20 cellular contexts compared by ENCODE assay signal in genomic region chr18:22322251-22322691, GRCh38.
DNase-seq lines count a peak whose midpoint lies in the region; ATAC-seq and TF ChIP-seq lines count a peak whose summit lies in the region.
"Had no signal": no experiment of that assay in that cellular context is flagged by ENCODE, and none has a peak within 500 bp of the region (broad histone marks: within the 10 kb centered on the region; RNA-seq: fewer than 3 reads in every experiment).

No MANE protein-coding gene starts in this region.

- H3K27me3 ChIP-seq in left lung (no peaks in the 10 kb centered on the region), smooth muscle cell (ENCODE audit: low read depth) (no peaks in the 10 kb centered on the region), spleen (replicated peaks in 1 of 7) (no peaks in the 10 kb centered on the region)
- H3K27me3 ChIP-seq: tibial nerve had no signal

- H2AFZ ChIP-seq in smooth muscle cell (ENCODE audit: low read depth), result peak overlapping the region; percentile 12

- H3K4me2 ChIP-seq in smooth muscle cell, result no peak overlapping the region

- no peak overlapping the region for H3K4me3 ChIP-seq in fibroblast of pulmonary artery (replicated peaks; ENCODE audit: low read depth, low read length)
- H3K4me3 ChIP-seq in left lung, result no peak overlapping the region
- H3K4me3 ChIP-seq in smooth muscle cell, result no peak overlapping the region
- no peak overlapping the region for H3K4me3 ChIP-seq in spleen
- H3K4me3 ChIP-seq: esophagus squamous epithelium, tibial nerve had no signal

- H3F3A ChIP-seq in smooth muscle cell (ENCODE audit: low read depth), result peaks cover 10% of the 10 kb centered on the region

- peaks cover 7 to 8% of the 10 kb centered on the region in 2 donors for H3K4me1 ChIP-seq in left lung
- H3K4me1 ChIP-seq in smooth muscle cell (ENCODE audit: low read depth), result peaks cover 32% of the 10 kb centered on the region
- H3K4me1 ChIP-seq in spleen, result peaks cover 0 to 14% (median 7%) of the 10 kb centered on the region in 6 donors

- H3K36me3 ChIP-seq in left lung (no peaks in the 10 kb centered on the region), smooth muscle cell (ENCODE audit: low read depth) (no peaks in the 10 kb centered on the region), spleen (no peaks in the 10 kb centered on the region)
- H3K36me3 ChIP-seq: esophagus squamous epithelium, tibial nerve had no signal

- H3K9me3 ChIP-seq in left lung, result no peaks in the 10 kb centered on the region
- no peaks in the 10 kb centered on the region for H3K9me3 ChIP-seq in smooth muscle cell (replicated peaks; ENCODE audit: low read depth)
- H3K9me3 ChIP-seq in spleen, result no peaks in the 10 kb centered on the region
- H3K9me3 ChIP-seq: esophagus squamous epithelium, tibial nerve had no signal

- peak; percentile 85 for DNase-seq in SKM-1 treated with dmso at 0.1 percent for 144 hours (lab: John Stamatoyannopoulos, UW; ENCODE audit: unreplicated experiment)
- DNase-seq in fibroblast of pulmonary artery (ENCODE audit: low read depth), result peak; percentile 67
- DNase-seq in left lung, result no peak
- DNase-seq in smooth muscle cell (lab: John Stamatoyannopoulos, UW; ENCODE audit: unreplicated experiment), result no peak
- no peak for DNase-seq in spleen
- no peak for DNase-seq in NCI-H1930 (lab: John Stamatoyannopoulos, UW)
- DNase-seq: activated CD8-positive, alpha-beta memory T cell treated with anti-CD3 and anti-CD28 coated beads, Interleukin-2, amount 50 U/mL, for 48 hours; activated effector memory CD4-positive, alpha-beta T cell treated with anti-CD3 and anti-CD28 coated beads, Interleukin-2, amount 50 U/mL, for 16 hours; amygdala; cerebellar nuclear complex; DND-41; effector CD4-positive, alpha-beta T cell; esophagus squamous epithelium; head of caudate nucleus; MM.1S; NCI-H2081; stimulated activated naive CD4-positive, alpha-beta T cell had no signal

- no peaks in the 10 kb centered on the region for H3K79me2 ChIP-seq in smooth muscle cell (ENCODE audit: low read depth)

- TF ChIP-seq CTCF in fibroblast of pulmonary artery (IDR thresholded peaks at IDR 0.05; ENCODE audit: low read length, missing control alignments) (no peak), left lung (IDR thresholded peaks at IDR 0.05) (no peak), smooth muscle cell (IDR thresholded peaks at IDR 0.05; ENCODE audit: borderline replicate concordance, insufficient read depth, poor library complexity, severe bottlenecking) (no peak), spleen (IDR thresholded peaks at IDR 0.05 in 8 of 11, conservative IDR thresholded peaks at IDR 0.05 in 3 of 11) (no peak)

- intact Hi-C loops in left lung (cut with DNase I) (no loop called here), spleen (cut with DNase I; ENCODE audit: low total_unique reads) (no loop called here)

- ATAC-seq in left lung (peak; percentile 14), SK-N-SH treated with all-trans-retinoic acid at 6 μM for 48 hours (no peak), HG03025 (IDR thresholded peaks at IDR 0.05; ENCODE audit: low FRiP score, unreplicated experiment) (no peak)

- peak overlapping the region in 1 of 2 donors; percentile 48 for H3K27ac ChIP-seq in left lung
- H3K27ac ChIP-seq in smooth muscle cell (ENCODE audit: low read depth), result peak overlapping the region; percentile 42
- H3K27ac ChIP-seq in spleen, result no peak overlapping the region
- H3K27ac ChIP-seq: tibial nerve had no signal

- no peaks in the 10 kb centered on the region for H4K20me1 ChIP-seq in smooth muscle cell (ENCODE audit: low read depth)

- TF ChIP-seq POLR2A in spleen (IDR thresholded peaks at IDR 0.05), result no peak

- 60% methylated on average over 7 of the region's 7 CpGs for WGBS in smooth muscle cell (ENCODE audit: low lambda C conversion rate)
- 77 to 88% (median 84%) methylated on average over 7 of the region's 7 CpGs for WGBS in spleen, 5 donors

- H3K9ac ChIP-seq in smooth muscle cell (ENCODE audit: low read depth), result no peak overlapping the region

TF ChIP-seq in SK-N-SH treated with all-trans-retinoic acid at 6 μM for 48 hours, 23 proteins besides CTCF, POLR2A, EP300 and RAD21:
- TF ChIP-seq ZFP3 (CRISPR knock-in tag; IDR thresholded peaks at IDR 0.05) (no peak), ISL1 (CRISPR knock-in tag; IDR thresholded peaks at IDR 0.05) (no peak), BACH2 (CRISPR knock-in tag; IDR thresholded peaks at IDR 0.05; ENCODE audit: borderline replicate concordance) (no peak), TCF4 (CRISPR knock-in tag; IDR thresholded peaks at IDR 0.05; ENCODE audit: borderline replicate concordance) (no peak), ZNF70 (CRISPR knock-in tag; IDR thresholded peaks at IDR 0.05) (no peak), OSR1 (CRISPR knock-in tag; IDR thresholded peaks at IDR 0.05) (no peak), ZC3H10 (CRISPR knock-in tag; IDR thresholded peaks at IDR 0.05) (no peak), ZNF8 (CRISPR knock-in tag; IDR thresholded peaks at IDR 0.05) (no peak), CSRNP3 (CRISPR knock-in tag; IDR thresholded peaks at IDR 0.05) (no peak), POU6F1 (CRISPR knock-in tag; IDR thresholded peaks at IDR 0.05; ENCODE audit: borderline replicate concordance, low read depth) (no peak), PATZ1 (CRISPR knock-in tag; IDR thresholded peaks at IDR 0.05; ENCODE audit: borderline replicate concordance) (no peak), ZFP30 (CRISPR knock-in tag; IDR thresholded peaks at IDR 0.05) (no peak), RARB (CRISPR knock-in tag; IDR thresholded peaks at IDR 0.05) (no peak), SNAI2 (CRISPR knock-in tag; IDR thresholded peaks at IDR 0.05) (no peak)

Comparison
In these comparisons a context has a peak if more than half of its experiments do, and no peak if none do; other contexts are left out.
1. DNase-seq: peak in SKM-1 treated with dmso at 0.1 percent for 144 hours (single experiment) and fibroblast of pulmonary artery (single experiment); none in left lung (0 of 2), smooth muscle cell (single experiment), spleen (single experiment) and NCI-H1930 (0 of 2).